22 cellular contexts compared by ENCODE assay signal in genomic region chr12:63397807-63398206, GRCh38.
"Had no signal": no experiment of that assay in that cellular context is flagged by ENCODE, and none has a peak within 500 bp of the region (broad histone marks: within the 10 kb centered on the region; RNA-seq: fewer than 3 reads in every experiment).

No MANE protein-coding gene starts in this region.

- H3K36me3 ChIP-seq: left lung, lower lobe of right lung, ovary, right atrium auricular region, right lobe of liver, suprapubic skin, thoracic aorta, tibial artery, upper lobe of right lung had no signal

- H3K4me3 ChIP-seq: left lung, lower lobe of right lung, ovary, right atrium auricular region, right lobe of liver, suprapubic skin, thoracic aorta, tibial artery, upper lobe of right lung had no signal

- ATAC-seq: left colon; left lung; naive thymus-derived CD8-positive, alpha-beta T cell; right lobe of liver; stimulated activated effector memory CD8-positive, alpha-beta T cell treated with anti-CD3 and anti-CD28 coated beads, Interleukin-12 subunit alpha, Interleukin-12 subunit beta, amount 100 ng/mL, for 72 hours; upper lobe of right lung had no signal

- H3K9me3 ChIP-seq: lower lobe of right lung, ovary, right atrium auricular region, right lobe of liver, suprapubic skin, thoracic aorta, tibial artery, upper lobe of right lung had no signal

- H3K4me1 ChIP-seq: left lung, lower lobe of right lung, right atrium auricular region, right lobe of liver, suprapubic skin, tibial artery, upper lobe of right lung had no signal

- DNase-seq: hypothalamus; immature natural killer cell; kidney; left colon; left lung; lower lobe of right lung; mammary epithelial cell; mesenchymal stem cell; naive thymus-derived CD8-positive, alpha-beta T cell; ovary; right lobe of liver; stimulated activated CD4-positive, alpha-beta T cell treated with anti-CD3 and anti-CD28 coated beads, Interleukin-4, amount 100 ng/mL, for 24 hours; stimulated activated naive CD4-positive, alpha-beta T cell; tibial artery; trophoblast cell; upper lobe of right lung had no signal

- FAIRE-seq: islet of Langerhans, kidney, urothelium cell line had no signal

- H3K27ac ChIP-seq: left lung, lower lobe of right lung, ovary, right atrium auricular region, right lobe of liver, suprapubic skin, thoracic aorta, tibial artery, upper lobe of right lung had no signal

- H3K27me3 ChIP-seq: left lung, ovary, right atrium auricular region, right lobe of liver, suprapubic skin, tibial artery, upper lobe of right lung had no signal
